In the genomic region with DNA sequence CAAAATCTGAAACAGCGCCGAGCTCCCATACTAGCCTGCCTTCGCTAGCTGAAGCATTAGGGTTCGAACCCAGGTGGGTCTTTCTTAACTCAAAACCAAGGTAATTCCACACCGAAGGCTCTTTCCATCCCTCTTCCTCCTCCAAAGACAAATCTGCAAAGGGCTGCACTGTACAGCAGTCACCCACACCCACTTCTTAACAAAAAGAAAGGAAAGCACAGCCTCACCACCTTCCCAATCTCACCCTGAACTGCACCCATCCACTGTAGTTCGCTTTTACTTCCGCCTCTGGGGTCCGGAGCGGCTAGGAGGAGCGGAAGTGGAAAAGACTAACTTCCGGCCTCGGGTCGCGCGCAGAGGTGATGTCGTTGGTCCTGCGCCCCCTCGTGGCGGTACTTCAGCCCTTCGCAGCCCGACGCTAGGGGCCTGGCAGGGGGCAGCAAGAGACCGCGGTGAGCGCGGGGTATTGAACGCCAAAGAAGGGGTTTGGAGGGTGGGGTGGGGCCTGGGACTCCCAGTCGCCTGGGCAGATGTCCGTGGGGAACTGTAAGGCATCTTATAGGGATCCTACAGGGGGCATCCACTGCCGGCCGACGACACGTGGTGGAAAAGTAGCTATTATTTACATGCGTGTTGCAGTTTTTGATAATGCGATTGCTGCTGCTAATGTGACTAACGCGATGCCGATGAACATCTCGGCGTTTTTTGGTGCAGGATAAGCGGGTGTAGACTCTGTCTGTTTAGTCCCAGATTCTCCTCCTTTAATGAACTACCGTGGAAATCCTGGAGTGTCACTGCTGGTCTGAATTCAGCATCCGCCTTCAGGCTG, we compare ENCODE assay signal across 1 cellular context.
TF ChIP-seq lines count a peak whose summit lies in the region.

A gene with protein sequence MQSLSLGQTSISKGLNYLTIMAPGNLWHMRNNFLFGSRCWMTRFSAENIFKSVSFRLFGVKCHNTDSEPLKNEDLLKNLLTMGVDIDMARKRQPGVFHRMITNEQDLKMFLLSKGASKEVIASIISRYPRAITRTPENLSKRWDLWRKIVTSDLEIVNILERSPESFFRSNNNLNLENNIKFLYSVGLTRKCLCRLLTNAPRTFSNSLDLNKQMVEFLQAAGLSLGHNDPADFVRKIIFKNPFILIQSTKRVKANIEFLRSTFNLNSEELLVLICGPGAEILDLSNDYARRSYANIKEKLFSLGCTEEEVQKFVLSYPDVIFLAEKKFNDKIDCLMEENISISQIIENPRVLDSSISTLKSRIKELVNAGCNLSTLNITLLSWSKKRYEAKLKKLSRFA (minus strand): TSS at position 290 of the 829 bp plus-strand sequence. CDS start 619 bp downstream, outside the sequence.

TF ChIP-seq in HepG2, 621 proteins besides CTCF, POLR2A, EP300 and RAD21 (continued from another document and continues in another):
- TF ChIP-seq ZFY (CRISPR knock-in tag; IDR thresholded peaks at IDR 0.05), result peak; percentile 63; the same call in 1 of the 2 replicates
- peak; percentile 97 for TF ChIP-seq POLR2G (IDR thresholded peaks at IDR 0.05; ENCODE audit: low read depth, low read length)
- TF ChIP-seq ZNF17 (CRISPR knock-in tag; IDR thresholded peaks at IDR 0.05), result no peak
- no peak for TF ChIP-seq NCOA1 (CRISPR knock-in tag; IDR thresholded peaks at IDR 0.05)
- TF ChIP-seq TCF12 (IDR thresholded peaks at IDR 0.05), result no peak
- no peak for TF ChIP-seq TCF12 (CRISPR knock-in tag; IDR thresholded peaks at IDR 0.05)
- TF ChIP-seq KLF12 (CRISPR knock-in tag; IDR thresholded peaks at IDR 0.05; ENCODE audit: borderline replicate concordance), result peak; percentile 65; the same call in 1 of the 2 replicates
- TF ChIP-seq GZF1 (CRISPR knock-in tag; IDR thresholded peaks at IDR 0.05), result peak; percentile 83; the same call in 1 of the 2 replicates
- peak; percentile 96; the same call in 1 of the 2 replicates for TF ChIP-seq ZNF619 (CRISPR knock-in tag; IDR thresholded peaks at IDR 0.05)
- TF ChIP-seq ZNF75D (CRISPR knock-in tag; IDR thresholded peaks at IDR 0.05; ENCODE audit: borderline replicate concordance), result no peak
- no peak for TF ChIP-seq ZBTB3 (CRISPR knock-in tag; IDR thresholded peaks at IDR 0.05; ENCODE audit: borderline replicate concordance, low read depth)
- TF ChIP-seq, protein P1, sequence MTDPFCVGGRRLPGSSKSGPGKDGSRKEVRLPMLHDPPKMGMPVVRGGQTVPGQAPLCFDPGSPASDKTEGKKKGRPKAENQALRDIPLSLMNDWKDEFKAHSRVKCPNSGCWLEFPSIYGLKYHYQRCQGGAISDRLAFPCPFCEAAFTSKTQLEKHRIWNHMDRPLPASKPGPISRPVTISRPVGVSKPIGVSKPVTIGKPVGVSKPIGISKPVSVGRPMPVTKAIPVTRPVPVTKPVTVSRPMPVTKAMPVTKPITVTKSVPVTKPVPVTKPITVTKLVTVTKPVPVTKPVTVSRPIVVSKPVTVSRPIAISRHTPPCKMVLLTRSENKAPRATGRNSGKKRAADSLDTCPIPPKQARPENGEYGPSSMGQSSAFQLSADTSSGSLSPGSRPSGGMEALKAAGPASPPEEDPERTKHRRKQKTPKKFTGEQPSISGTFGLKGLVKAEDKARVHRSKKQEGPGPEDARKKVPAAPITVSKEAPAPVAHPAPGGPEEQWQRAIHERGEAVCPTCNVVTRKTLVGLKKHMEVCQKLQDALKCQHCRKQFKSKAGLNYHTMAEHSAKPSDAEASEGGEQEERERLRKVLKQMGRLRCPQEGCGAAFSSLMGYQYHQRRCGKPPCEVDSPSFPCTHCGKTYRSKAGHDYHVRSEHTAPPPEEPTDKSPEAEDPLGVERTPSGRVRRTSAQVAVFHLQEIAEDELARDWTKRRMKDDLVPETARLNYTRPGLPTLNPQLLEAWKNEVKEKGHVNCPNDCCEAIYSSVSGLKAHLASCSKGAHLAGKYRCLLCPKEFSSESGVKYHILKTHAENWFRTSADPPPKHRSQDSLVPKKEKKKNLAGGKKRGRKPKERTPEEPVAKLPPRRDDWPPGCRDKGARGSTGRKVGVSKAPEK (CRISPR knock-in tag; IDR thresholded peaks at IDR 0.05; ENCODE audit: borderline replicate concordance), result no peak; the same call in 1 of the 2 replicates
- TF ChIP-seq SIN3B (IDR thresholded peaks at IDR 0.05; ENCODE audit: low read length), result peak; percentile 50; the same call in 1 of the 2 replicates
- TF ChIP-seq, protein P2, sequence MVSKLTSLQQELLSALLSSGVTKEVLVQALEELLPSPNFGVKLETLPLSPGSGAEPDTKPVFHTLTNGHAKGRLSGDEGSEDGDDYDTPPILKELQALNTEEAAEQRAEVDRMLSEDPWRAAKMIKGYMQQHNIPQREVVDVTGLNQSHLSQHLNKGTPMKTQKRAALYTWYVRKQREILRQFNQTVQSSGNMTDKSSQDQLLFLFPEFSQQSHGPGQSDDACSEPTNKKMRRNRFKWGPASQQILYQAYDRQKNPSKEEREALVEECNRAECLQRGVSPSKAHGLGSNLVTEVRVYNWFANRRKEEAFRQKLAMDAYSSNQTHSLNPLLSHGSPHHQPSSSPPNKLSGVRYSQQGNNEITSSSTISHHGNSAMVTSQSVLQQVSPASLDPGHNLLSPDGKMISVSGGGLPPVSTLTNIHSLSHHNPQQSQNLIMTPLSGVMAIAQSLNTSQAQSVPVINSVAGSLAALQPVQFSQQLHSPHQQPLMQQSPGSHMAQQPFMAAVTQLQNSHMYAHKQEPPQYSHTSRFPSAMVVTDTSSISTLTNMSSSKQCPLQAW (CRISPR knock-in tag; IDR thresholded peaks at IDR 0.05), result peak; percentile 92
- peak; percentile 80 for TF ChIP-seq HDAC2 (CRISPR knock-in tag; IDR thresholded peaks at IDR 0.05)
- TF ChIP-seq ARID3A (IDR thresholded peaks at IDR 0.05; ENCODE audit: low read depth, low read length), result peak; percentile 29; the same call in 1 of the 2 replicates
- peak; percentile 53 for TF ChIP-seq CBX1 (IDR thresholded peaks at IDR 0.05; ENCODE audit: low read depth)
- no peak for TF ChIP-seq ZFP36 (IDR thresholded peaks at IDR 0.05; ENCODE audit: borderline replicate concordance, low read depth, low read length, partially characterized antibody)
- 0 out of 2 replicates have a peak, but pooled peaks have one; percentile 39 for TF ChIP-seq PRMT3 (CRISPR knock-in tag; IDR thresholded peaks at IDR 0.05; ENCODE audit: borderline replicate concordance, low read depth)
- TF ChIP-seq ZNF264 (CRISPR knock-in tag; IDR thresholded peaks at IDR 0.05), result 0 out of 2 replicates have a peak, but pooled peaks have one; percentile 65
- TF ChIP-seq HDAC1 (CRISPR knock-in tag; IDR thresholded peaks at IDR 0.05), result peak; percentile 97
- peak; percentile 67; the same call in 1 of the 2 replicates for TF ChIP-seq MTA1 (CRISPR knock-in tag; IDR thresholded peaks at IDR 0.05; ENCODE audit: borderline replicate concordance)
- TF ChIP-seq NFYB (CRISPR knock-in tag; IDR thresholded peaks at IDR 0.05), result no peak
- peak; percentile 65; the same call in 1 of the 2 replicates for TF ChIP-seq NRL (CRISPR knock-in tag; IDR thresholded peaks at IDR 0.05; ENCODE audit: borderline replicate concordance)
- peak; percentile 63; the same call in 1 of the 3 replicates for TF ChIP-seq MXI1 (IDR thresholded peaks at IDR 0.05; ENCODE audit: borderline replicate concordance, low read depth, low read length)
- TF ChIP-seq ESRRA (CRISPR knock-in tag; IDR thresholded peaks at IDR 0.05; ENCODE audit: low read depth), result no peak
- TF ChIP-seq ZSCAN5A (CRISPR knock-in tag; IDR thresholded peaks at IDR 0.05; ENCODE audit: borderline replicate concordance), result peak; percentile 92; the same call in 1 of the 2 replicates
- TF ChIP-seq GFI1 (CRISPR knock-in tag; IDR thresholded peaks at IDR 0.05; ENCODE audit: borderline replicate concordance), result peak; percentile 48; the same call in 1 of the 2 replicates
- TF ChIP-seq GTF2F1 (IDR thresholded peaks at IDR 0.05; ENCODE audit: low read length), result no peak
- TF ChIP-seq FOXJ3 (CRISPR knock-in tag; IDR thresholded peaks at IDR 0.05; ENCODE audit: borderline replicate concordance), result peak; percentile 72; the same call in 1 of the 2 replicates
- peak; percentile 94 for TF ChIP-seq GABPA (IDR thresholded peaks at IDR 0.05; ENCODE audit: low read depth, low read length)
- peak; percentile 100 for TF ChIP-seq GABPA (CRISPR knock-in tag; IDR thresholded peaks at IDR 0.05; ENCODE audit: low read depth)
- peak; percentile 91 for TF ChIP-seq ERF (CRISPR knock-in tag; IDR thresholded peaks at IDR 0.05)
- TF ChIP-seq ZNF382 (CRISPR knock-in tag; IDR thresholded peaks at IDR 0.05; ENCODE audit: borderline replicate concordance), result no peak
- TF ChIP-seq ZNF460 (CRISPR knock-in tag; IDR thresholded peaks at IDR 0.05; ENCODE audit: borderline replicate concordance), result no peak; the same call in 1 of the 2 replicates
- TF ChIP-seq ZNF646 (CRISPR knock-in tag; IDR thresholded peaks at IDR 0.05), result no peak
- TF ChIP-seq SNRNP70 (IDR thresholded peaks at IDR 0.05; ENCODE audit: low read depth, low read length), result no peak
- no peak for TF ChIP-seq ZUFSP (CRISPR knock-in tag; IDR thresholded peaks at IDR 0.05; ENCODE audit: borderline replicate concordance)
- TF ChIP-seq SMARCE1 (IDR thresholded peaks at IDR 0.05; ENCODE audit: borderline replicate concordance), result no peak
- no peak for TF ChIP-seq TAF15 (IDR thresholded peaks at IDR 0.05; ENCODE audit: low read depth, low read length, poor library complexity, severe bottlenecking)
- peak; percentile 77; the same call in 1 of the 2 replicates for TF ChIP-seq EED (CRISPR knock-in tag; IDR thresholded peaks at IDR 0.05)
- peak; percentile 98 for TF ChIP-seq ZNF567 (CRISPR knock-in tag; IDR thresholded peaks at IDR 0.05; ENCODE audit: borderline replicate concordance)
- no peak for TF ChIP-seq NFE2 (CRISPR knock-in tag; IDR thresholded peaks at IDR 0.05)
- no peak for TF ChIP-seq ZNF256 (CRISPR knock-in tag; conservative IDR thresholded peaks at IDR 0.05)
